In genomic region chrX:93660575-93660974, GRCh38 we compare ENCODE assay signal across 11 cellular contexts.
"Had no signal": no experiment of that assay in that cellular context is flagged by ENCODE, and none has a peak within 500 bp of the region (broad histone marks: within the 10 kb centered on the region; RNA-seq: fewer than 3 reads in every experiment).

No MANE protein-coding gene starts in this region.

- FAIRE-seq: H1, H54 had no signal

- H3K9me3 ChIP-seq: HAP-1 had no signal

- H3K27ac ChIP-seq: GM23248 had no signal

- DNase-seq: GM23248, GOT3, H7, H9, HCEC 1CT, HFFc6 had no signal

- H3K4me1 ChIP-seq: HAP-1 had no signal

- ATAC-seq: GM23338, HCT116 had no signal

- H3K36me3 ChIP-seq: HAP-1 had no signal

- H3K9ac ChIP-seq: GM23248 had no signal

- H3K4me3 ChIP-seq: GM23248, GM23338, HAP-1 had no signal
